3 cellular contexts compared by ENCODE assay signal in the genomic region with DNA sequence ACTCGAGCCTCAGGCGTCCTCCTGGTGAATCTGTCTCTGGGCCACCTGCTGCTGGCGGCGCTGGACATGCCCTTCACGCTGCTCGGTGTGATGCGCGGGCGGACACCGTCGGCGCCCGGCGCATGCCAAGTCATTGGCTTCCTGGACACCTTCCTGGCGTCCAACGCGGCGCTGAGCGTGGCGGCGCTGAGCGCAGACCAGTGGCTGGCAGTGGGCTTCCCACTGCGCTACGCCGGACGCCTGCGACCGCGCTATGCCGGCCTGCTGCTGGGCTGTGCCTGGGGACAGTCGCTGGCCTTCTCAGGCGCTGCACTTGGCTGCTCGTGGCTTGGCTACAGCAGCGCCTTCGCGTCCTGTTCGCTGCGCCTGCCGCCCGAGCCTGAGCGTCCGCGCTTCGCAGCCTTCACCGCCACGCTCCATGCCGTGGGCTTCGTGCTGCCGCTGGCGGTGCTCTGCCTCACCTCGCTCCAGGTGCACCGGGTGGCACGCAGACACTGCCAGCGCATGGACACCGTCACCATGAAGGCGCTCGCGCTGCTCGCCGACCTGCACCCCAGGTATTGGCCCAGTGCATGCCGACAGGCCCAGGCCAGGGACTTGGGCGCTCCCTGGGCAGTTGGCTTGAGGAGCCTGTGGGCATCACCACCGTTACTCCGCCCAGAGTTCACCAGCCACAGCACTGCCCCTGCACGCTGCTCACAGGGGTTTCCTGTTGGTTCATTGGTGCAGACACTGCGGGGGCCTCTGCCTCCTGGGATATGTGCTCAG.
TF ChIP-seq lines count a peak whose summit lies in the region.

No MANE protein-coding gene starts in this region.

TF ChIP-seq in SK-N-SH treated with all-trans-retinoic acid at 6 μM for 48 hours, 23 proteins besides CTCF, POLR2A, EP300 and RAD21:
- TF ChIP-seq, protein P1, sequence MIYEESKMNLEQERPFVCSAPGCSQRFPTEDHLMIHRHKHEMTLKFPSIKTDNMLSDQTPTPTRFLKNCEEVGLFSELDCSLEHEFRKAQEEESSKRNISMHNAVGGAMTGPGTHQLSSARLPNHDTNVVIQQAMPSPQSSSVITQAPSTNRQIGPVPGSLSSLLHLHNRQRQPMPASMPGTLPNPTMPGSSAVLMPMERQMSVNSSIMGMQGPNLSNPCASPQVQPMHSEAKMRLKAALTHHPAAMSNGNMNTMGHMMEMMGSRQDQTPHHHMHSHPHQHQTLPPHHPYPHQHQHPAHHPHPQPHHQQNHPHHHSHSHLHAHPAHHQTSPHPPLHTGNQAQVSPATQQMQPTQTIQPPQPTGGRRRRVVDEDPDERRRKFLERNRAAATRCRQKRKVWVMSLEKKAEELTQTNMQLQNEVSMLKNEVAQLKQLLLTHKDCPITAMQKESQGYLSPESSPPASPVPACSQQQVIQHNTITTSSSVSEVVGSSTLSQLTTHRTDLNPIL (CRISPR knock-in tag; IDR thresholded peaks at IDR 0.05; ENCODE audit: low read depth): no peak
- TF ChIP-seq ZNF565 (CRISPR knock-in tag; conservative IDR thresholded peaks at IDR 0.05; ENCODE audit: low read depth) (no peak), ZFP30 (CRISPR knock-in tag; IDR thresholded peaks at IDR 0.05) (no peak)
- TF ChIP-seq, protein P2, sequence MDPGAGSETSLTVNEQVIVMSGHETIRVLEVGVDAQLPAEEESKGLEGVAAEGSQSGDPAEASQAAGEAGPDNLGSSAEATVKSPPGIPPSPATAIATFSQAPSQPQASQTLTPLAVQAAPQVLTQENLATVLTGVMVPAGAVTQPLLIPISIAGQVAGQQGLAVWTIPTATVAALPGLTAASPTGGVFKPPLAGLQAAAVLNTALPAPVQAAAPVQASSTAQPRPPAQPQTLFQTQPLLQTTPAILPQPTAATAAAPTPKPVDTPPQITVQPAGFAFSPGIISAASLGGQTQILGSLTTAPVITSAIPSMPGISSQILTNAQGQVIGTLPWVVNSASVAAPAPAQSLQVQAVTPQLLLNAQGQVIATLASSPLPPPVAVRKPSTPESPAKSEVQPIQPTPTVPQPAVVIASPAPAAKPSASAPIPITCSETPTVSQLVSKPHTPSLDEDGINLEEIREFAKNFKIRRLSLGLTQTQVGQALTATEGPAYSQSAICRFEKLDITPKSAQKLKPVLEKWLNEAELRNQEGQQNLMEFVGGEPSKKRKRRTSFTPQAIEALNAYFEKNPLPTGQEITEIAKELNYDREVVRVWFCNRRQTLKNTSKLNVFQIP (CRISPR knock-in tag; IDR thresholded peaks at IDR 0.05; ENCODE audit: borderline replicate concordance, low read depth): no peak

TF ChIP-seq in SK-N-SH, 30 proteins besides CTCF, POLR2A, EP300 and RAD21 (continued from another document):
- TF ChIP-seq YY1 (IDR thresholded peaks at IDR 0.05; ENCODE audit: low read depth): no peak
- no peak for TF ChIP-seq SMC3 (IDR thresholded peaks at IDR 0.05; ENCODE audit: low read depth, low read length)
- no peak for TF ChIP-seq MXI1 (IDR thresholded peaks at IDR 0.05; ENCODE audit: low read depth, low read length)
- TF ChIP-seq FOXJ3 (CRISPR knock-in tag; IDR thresholded peaks at IDR 0.05): no peak
- no peak for TF ChIP-seq GABPA (IDR thresholded peaks at IDR 0.05; ENCODE audit: low read depth)
- TF ChIP-seq TEAD4 (IDR thresholded peaks at IDR 0.05; ENCODE audit: borderline replicate concordance, insufficient read depth): no peak
- TF ChIP-seq NRF1 (IDR thresholded peaks at IDR 0.05; ENCODE audit: low read depth, low read length): no peak
- no peak for TF ChIP-seq FOSL2 (IDR thresholded peaks at IDR 0.05; ENCODE audit: borderline replicate concordance, low read depth)
- no peak for TF ChIP-seq CHD2 (IDR thresholded peaks at IDR 0.05; ENCODE audit: low read length, partially characterized antibody)
- no peak for TF ChIP-seq SIN3A (IDR thresholded peaks at IDR 0.05; ENCODE audit: borderline replicate concordance, low read depth, low read length)
- TF ChIP-seq MEF2A (IDR thresholded peaks at IDR 0.05; ENCODE audit: borderline replicate concordance, low read depth): no peak
- TF ChIP-seq, protein P3, sequence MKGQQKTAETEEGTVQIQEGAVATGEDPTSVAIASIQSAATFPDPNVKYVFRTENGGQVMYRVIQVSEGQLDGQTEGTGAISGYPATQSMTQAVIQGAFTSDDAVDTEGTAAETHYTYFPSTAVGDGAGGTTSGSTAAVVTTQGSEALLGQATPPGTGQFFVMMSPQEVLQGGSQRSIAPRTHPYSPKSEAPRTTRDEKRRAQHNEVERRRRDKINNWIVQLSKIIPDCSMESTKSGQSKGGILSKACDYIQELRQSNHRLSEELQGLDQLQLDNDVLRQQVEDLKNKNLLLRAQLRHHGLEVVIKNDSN (IDR thresholded peaks at IDR 0.05; ENCODE audit: borderline replicate concordance, low read depth): no peak
- no peak for TF ChIP-seq RCOR1 (IDR thresholded peaks at IDR 0.05; ENCODE audit: low read length)
- TF ChIP-seq RXRA (IDR thresholded peaks at IDR 0.05; ENCODE audit: borderline replicate concordance, low read depth): no peak
- TF ChIP-seq, protein P4, sequence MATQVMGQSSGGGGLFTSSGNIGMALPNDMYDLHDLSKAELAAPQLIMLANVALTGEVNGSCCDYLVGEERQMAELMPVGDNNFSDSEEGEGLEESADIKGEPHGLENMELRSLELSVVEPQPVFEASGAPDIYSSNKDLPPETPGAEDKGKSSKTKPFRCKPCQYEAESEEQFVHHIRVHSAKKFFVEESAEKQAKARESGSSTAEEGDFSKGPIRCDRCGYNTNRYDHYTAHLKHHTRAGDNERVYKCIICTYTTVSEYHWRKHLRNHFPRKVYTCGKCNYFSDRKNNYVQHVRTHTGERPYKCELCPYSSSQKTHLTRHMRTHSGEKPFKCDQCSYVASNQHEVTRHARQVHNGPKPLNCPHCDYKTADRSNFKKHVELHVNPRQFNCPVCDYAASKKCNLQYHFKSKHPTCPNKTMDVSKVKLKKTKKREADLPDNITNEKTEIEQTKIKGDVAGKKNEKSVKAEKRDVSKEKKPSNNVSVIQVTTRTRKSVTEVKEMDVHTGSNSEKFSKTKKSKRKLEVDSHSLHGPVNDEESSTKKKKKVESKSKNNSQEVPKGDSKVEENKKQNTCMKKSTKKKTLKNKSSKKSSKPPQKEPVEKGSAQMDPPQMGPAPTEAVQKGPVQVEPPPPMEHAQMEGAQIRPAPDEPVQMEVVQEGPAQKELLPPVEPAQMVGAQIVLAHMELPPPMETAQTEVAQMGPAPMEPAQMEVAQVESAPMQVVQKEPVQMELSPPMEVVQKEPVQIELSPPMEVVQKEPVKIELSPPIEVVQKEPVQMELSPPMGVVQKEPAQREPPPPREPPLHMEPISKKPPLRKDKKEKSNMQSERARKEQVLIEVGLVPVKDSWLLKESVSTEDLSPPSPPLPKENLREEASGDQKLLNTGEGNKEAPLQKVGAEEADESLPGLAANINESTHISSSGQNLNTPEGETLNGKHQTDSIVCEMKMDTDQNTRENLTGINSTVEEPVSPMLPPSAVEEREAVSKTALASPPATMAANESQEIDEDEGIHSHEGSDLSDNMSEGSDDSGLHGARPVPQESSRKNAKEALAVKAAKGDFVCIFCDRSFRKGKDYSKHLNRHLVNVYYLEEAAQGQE (IDR thresholded peaks at IDR 0.05; ENCODE audit: low read depth, low read length): no peak

TF ChIP-seq in WTC11, 78 proteins besides CTCF, POLR2A, EP300 and RAD21:
- TF ChIP-seq, protein P5, sequence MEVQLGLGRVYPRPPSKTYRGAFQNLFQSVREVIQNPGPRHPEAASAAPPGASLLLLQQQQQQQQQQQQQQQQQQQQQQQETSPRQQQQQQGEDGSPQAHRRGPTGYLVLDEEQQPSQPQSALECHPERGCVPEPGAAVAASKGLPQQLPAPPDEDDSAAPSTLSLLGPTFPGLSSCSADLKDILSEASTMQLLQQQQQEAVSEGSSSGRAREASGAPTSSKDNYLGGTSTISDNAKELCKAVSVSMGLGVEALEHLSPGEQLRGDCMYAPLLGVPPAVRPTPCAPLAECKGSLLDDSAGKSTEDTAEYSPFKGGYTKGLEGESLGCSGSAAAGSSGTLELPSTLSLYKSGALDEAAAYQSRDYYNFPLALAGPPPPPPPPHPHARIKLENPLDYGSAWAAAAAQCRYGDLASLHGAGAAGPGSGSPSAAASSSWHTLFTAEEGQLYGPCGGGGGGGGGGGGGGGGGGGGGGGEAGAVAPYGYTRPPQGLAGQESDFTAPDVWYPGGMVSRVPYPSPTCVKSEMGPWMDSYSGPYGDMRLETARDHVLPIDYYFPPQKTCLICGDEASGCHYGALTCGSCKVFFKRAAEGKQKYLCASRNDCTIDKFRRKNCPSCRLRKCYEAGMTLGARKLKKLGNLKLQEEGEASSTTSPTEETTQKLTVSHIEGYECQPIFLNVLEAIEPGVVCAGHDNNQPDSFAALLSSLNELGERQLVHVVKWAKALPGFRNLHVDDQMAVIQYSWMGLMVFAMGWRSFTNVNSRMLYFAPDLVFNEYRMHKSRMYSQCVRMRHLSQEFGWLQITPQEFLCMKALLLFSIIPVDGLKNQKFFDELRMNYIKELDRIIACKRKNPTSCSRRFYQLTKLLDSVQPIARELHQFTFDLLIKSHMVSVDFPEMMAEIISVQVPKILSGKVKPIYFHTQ (CRISPR knock-in tag; IDR thresholded peaks at IDR 0.05): no peak
- TF ChIP-seq, protein P6, sequence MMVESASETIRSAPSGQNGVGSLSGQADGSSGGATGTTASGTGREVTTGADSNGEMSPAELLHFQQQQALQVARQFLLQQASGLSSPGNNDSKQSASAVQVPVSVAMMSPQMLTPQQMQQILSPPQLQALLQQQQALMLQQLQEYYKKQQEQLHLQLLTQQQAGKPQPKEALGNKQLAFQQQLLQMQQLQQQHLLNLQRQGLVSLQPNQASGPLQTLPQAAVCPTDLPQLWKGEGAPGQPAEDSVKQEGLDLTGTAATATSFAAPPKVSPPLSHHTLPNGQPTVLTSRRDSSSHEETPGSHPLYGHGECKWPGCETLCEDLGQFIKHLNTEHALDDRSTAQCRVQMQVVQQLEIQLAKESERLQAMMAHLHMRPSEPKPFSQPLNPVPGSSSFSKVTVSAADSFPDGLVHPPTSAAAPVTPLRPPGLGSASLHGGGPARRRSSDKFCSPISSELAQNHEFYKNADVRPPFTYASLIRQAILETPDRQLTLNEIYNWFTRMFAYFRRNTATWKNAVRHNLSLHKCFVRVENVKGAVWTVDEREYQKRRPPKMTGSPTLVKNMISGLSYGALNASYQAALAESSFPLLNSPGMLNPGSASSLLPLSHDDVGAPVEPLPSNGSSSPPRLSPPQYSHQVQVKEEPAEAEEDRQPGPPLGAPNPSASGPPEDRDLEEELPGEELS (CRISPR knock-in tag; IDR thresholded peaks at IDR 0.05): 0 out of 2 replicates have a peak, but pooled peaks have one; percentile 30
